1 cellular context compared by ENCODE assay signal in the genomic region with DNA sequence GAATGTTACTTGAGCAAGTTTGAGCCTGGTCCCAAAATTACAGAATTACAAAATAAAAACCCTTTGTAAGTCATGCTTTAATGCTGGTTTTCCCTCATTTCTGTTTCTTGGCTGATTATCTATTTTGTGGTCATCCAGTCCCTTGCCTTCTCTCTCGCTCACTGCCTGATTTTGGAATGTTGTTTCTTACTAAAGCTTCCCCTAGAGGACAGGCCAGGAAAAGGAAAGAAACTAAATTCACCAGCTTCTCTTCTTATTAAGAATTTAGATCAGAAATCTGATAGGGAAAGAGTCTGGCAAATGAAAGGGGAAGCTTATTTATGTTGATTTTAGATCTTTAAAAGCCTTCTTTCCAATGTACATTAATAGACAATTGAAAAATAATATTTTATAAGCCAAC.
TF ChIP-seq lines count a peak whose summit lies in the region.

No MANE protein-coding gene starts in this region.

TF ChIP-seq in SK-N-SH, 30 proteins besides CTCF, POLR2A, EP300 and RAD21 (continued from another document):
- TF ChIP-seq, protein P1, sequence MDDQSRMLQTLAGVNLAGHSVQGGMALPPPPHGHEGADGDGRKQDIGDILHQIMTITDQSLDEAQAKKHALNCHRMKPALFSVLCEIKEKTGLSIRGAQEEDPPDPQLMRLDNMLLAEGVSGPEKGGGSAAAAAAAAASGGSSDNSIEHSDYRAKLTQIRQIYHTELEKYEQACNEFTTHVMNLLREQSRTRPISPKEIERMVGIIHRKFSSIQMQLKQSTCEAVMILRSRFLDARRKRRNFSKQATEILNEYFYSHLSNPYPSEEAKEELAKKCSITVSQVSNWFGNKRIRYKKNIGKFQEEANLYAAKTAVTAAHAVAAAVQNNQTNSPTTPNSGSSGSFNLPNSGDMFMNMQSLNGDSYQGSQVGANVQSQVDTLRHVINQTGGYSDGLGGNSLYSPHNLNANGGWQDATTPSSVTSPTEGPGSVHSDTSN (IDR thresholded peaks at IDR 0.05): no peak
- no peak for TF ChIP-seq POLR2AphosphoS5 (IDR thresholded peaks at IDR 0.05; ENCODE audit: low read depth, low read length)
